Comparison of ENCODE assay signal across 8 cellular contexts in genomic region chr15:65133550-65134200, GRCh38. TPM values are rescaled to one million over a fixed set of nuclear protein-coding genes. Genes with fewer than 3 reads are reported as not detected.
DNase-seq lines count a peak whose midpoint lies in the region; ATAC-seq, FAIRE-seq and TF ChIP-seq lines count a peak whose summit lies in the region.

TSS of gene PDCD7 (minus strand) at chr15:65133808. CDS start at chr15:65133781, 27 bp downstream.

- H3K27me3 ChIP-seq in WERI-Rb-1 (ENCODE audit: insufficient read depth, low read depth, severe bottlenecking), result no peaks in the 10 kb centered on the region
- H3K27me3 ChIP-seq in mammary epithelial cell (ENCODE audit: insufficient read depth, low read length), result no peaks in the 10 kb centered on the region
- no peaks in the 10 kb centered on the region for H3K27me3 ChIP-seq in smooth muscle cell (ENCODE audit: low read depth)

- FAIRE-seq in A549 (lab: Jason Lieb, UNC), result peak; percentile 98

- DNase-seq in A549 (ENCODE audit: low read depth in 1 of 2, low spot score in 1 of 2) (peak; percentile 96 to 98), NCI-H2196 treated with DMSO at 0.1 percent for 48 hours (lab: John Stamatoyannopoulos, UW; ENCODE audit: unreplicated experiment) (peak; percentile 63), WERI-Rb-1 (peak; percentile 88), mammary epithelial cell (peak; percentile 85), iPS-NIHi7 (ENCODE audit: extremely low spot score) (peak; percentile 94), smooth muscle cell (lab: John Stamatoyannopoulos, UW; ENCODE audit: unreplicated experiment) (peak; percentile 22)

- BruUV-seq in mammary epithelial cell (replicated peaks; lab: Mats Ljungman, UMichigan), result TSS peak; percentile 74

- H3K4me3 ChIP-seq in A549, result peak within 1 kb of the TSS; percentile 81
- peak within 1 kb of the TSS; percentile 80 for H3K4me3 ChIP-seq in WERI-Rb-1 (ENCODE audit: low read depth, low read length)
- H3K4me3 ChIP-seq in mammary epithelial cell (replicated peaks in 1 of 3; ENCODE audit: insufficient read depth in 1 of 3, low read depth in 2 of 3, low read length in 3 of 3), result peak within 1 kb of the TSS; percentile 50 to 78 (median 73)
- H3K4me3 ChIP-seq in smooth muscle cell, result peak within 1 kb of the TSS; percentile 90

- in situ Hi-C loops in mammary epithelial cell (cut with MboI; ENCODE audit: low sequenced_read_pairs in 2 of 2), result no loop called here

- TF ChIP-seq CTCF in A549 (IDR thresholded peaks at IDR 0.05) (no peak), WERI-Rb-1 (IDR thresholded peaks at IDR 0.05; ENCODE audit: low read depth, low read length) (no peak), mammary epithelial cell (conservative IDR thresholded peaks at IDR 0.05 in 1 of 2, IDR thresholded peaks at IDR 0.05 in 1 of 2; ENCODE audit: extremely low read depth in 1 of 2, insufficient read depth in 1 of 2, low read depth in 1 of 2, low read length in 2 of 2) (no peak), smooth muscle cell (IDR thresholded peaks at IDR 0.05; ENCODE audit: borderline replicate concordance, insufficient read depth, poor library complexity, severe bottlenecking) (no peak)

- 2% methylated on average over 28 of the region's 45 CpGs for whole genome bisulfite sequencing in A549 (ENCODE audit: missing lambda C conversion rate)
- 2% methylated on average over 17 of the region's 45 CpGs for WGBS in mammary epithelial cell (ENCODE audit: low coverage, missing lambda C conversion rate)
- WGBS in smooth muscle cell (ENCODE audit: low lambda C conversion rate), result 5% methylated on average over 35 of the region's 45 CpGs

- intact Hi-C loops in mammary epithelial cell (cut with micrococcal nuclease), result loop anchor here (1.0 kb wide), 2 partner anchors 51 to 79 kb away; no protein-coding TSS in a partner anchor

- H2AFZ ChIP-seq in mammary epithelial cell (ENCODE audit: low read depth, low read length), result peak within 1 kb of the TSS; percentile 96
- H2AFZ ChIP-seq in smooth muscle cell (ENCODE audit: low read depth), result peak within 1 kb of the TSS; percentile 97

- H3K4me1 ChIP-seq in A549 (peaks cover 11% of the 10 kb centered on the region), mammary epithelial cell (ENCODE audit: insufficient read depth, low read length) (peaks cover 8% of the 10 kb centered on the region), smooth muscle cell (ENCODE audit: low read depth) (peaks cover 13% of the 10 kb centered on the region)

- TF ChIP-seq RAD21 in A549 (conservative IDR thresholded peaks at IDR 0.05 in 1 of 2, IDR thresholded peaks at IDR 0.05 in 1 of 2), result no peak

- dilution Hi-C loops in mammary epithelial cell (cut with HindIII; ENCODE audit: low sequenced_read_pairs), result loop anchor here (5.0 kb wide), 1 partner anchor 36 kb away; no protein-coding TSS in a partner anchor

- H3K9me3 ChIP-seq in A549, result peaks cover 20% of the 10 kb centered on the region
- peaks cover 8% of the 10 kb centered on the region for H3K9me3 ChIP-seq in WERI-Rb-1 (ENCODE audit: severe bottlenecking)
- H3K9me3 ChIP-seq in mammary epithelial cell (replicated peaks; ENCODE audit: insufficient read depth, low read length), result peaks cover 4% of the 10 kb centered on the region
- H3K9me3 ChIP-seq in smooth muscle cell (replicated peaks; ENCODE audit: low read depth), result no peaks in the 10 kb centered on the region

- H3K79me2 ChIP-seq in mammary epithelial cell (ENCODE audit: insufficient read depth, low read length), result peaks cover 40% of the 10 kb centered on the region
- peaks cover 42% of the 10 kb centered on the region for H3K79me2 ChIP-seq in smooth muscle cell (ENCODE audit: low read depth)

- H3K4me2 ChIP-seq in A549, result peak within 1 kb of the TSS; percentile 90
- H3K4me2 ChIP-seq in mammary epithelial cell (ENCODE audit: insufficient read depth, low read depth, low read length), result peak within 1 kb of the TSS; percentile 83
- peak within 1 kb of the TSS; percentile 89 for H3K4me2 ChIP-seq in smooth muscle cell

- H4K20me1 ChIP-seq in mammary epithelial cell (ENCODE audit: insufficient read depth, low read length) (no peaks in the 10 kb centered on the region), smooth muscle cell (ENCODE audit: low read depth) (peaks cover 37% of the 10 kb centered on the region)

- CTCF ChIA-PET in A549 (lab: Yijun Ruan, JAX) (interaction anchor here (0.8 to 1.2 kb wide), 4 partner anchors 15 to 251 kb away, joined by 3 read pairs; no protein-coding TSS in a partner anchor), mammary epithelial cell (lab: Charles Lee; ENCODE audit: low non-redundant PET) (no interaction called here)

- H3K36me3 ChIP-seq in WERI-Rb-1 (peaks cover 27% of the 10 kb centered on the region), mammary epithelial cell (ENCODE audit: insufficient read depth, low read length) (peaks cover 8% of the 10 kb centered on the region), smooth muscle cell (ENCODE audit: low read depth) (no peaks in the 10 kb centered on the region)

- peak; percentile 94 to 97 for ATAC-seq in A549
- ATAC-seq in GM18867 (IDR thresholded peaks at IDR 0.05; ENCODE audit: unreplicated experiment), result peak; percentile 82
- ATAC-seq in HG03108 (IDR thresholded peaks at IDR 0.05; ENCODE audit: unreplicated experiment), result peak; percentile 93

- H3K27ac ChIP-seq in A549, result peak within 1 kb of the TSS; percentile 78 to 86
- H3K27ac ChIP-seq in WERI-Rb-1, result peak within 1 kb of the TSS; percentile 87
- peak within 1 kb of the TSS; percentile 73 for H3K27ac ChIP-seq in mammary epithelial cell (ENCODE audit: insufficient read depth, low read depth, low read length)
- H3K27ac ChIP-seq in smooth muscle cell (ENCODE audit: low read depth), result peak within 1 kb of the TSS; percentile 53

- POLR2A ChIA-PET in A549 (lab: Yijun Ruan, JAX), result interaction anchor here (0.5 to 1.3 kb wide), 4 partner anchors 51 to 706 kb away, joined by 3 to 7 read pairs (median 4); partner anchors contain the start of genes CLPX and DPP8

- H3K9ac ChIP-seq in mammary epithelial cell (ENCODE audit: insufficient read depth, low read length) (peak within 1 kb of the TSS; percentile 72), smooth muscle cell (ENCODE audit: low read depth) (peak within 1 kb of the TSS; percentile 83)

- TF ChIP-seq EP300 in A549 (IDR thresholded peaks at IDR 0.05), result no peak

- peak; percentile 96 for TF ChIP-seq POLR2A in A549 (IDR thresholded peaks at IDR 0.05; ENCODE audit: low read length)

- H3F3A ChIP-seq in smooth muscle cell (ENCODE audit: low read depth), result no peaks in the 10 kb centered on the region

TF ChIP-seq in A549, 52 proteins besides CTCF, POLR2A, EP300 and RAD21 (continues in another document):
- TF ChIP-seq E2F6 (IDR thresholded peaks at IDR 0.05; ENCODE audit: borderline replicate concordance, low read depth) (peak; percentile 70), FOSB (CRISPR knock-in tag; IDR thresholded peaks at IDR 0.05) (no peak), MAX (IDR thresholded peaks at IDR 0.05) (peak; percentile 65; the same call in 1 of the 2 replicates), EHF (CRISPR knock-in tag; IDR thresholded peaks at IDR 0.05) (no peak), JUN (IDR thresholded peaks at IDR 0.05) (peak; percentile 85 to 95; a peak in 4 of 5 replicates), BHLHE40 (IDR thresholded peaks at IDR 0.05; ENCODE audit: low read depth, low read length) (no peak), CBX2 (IDR thresholded peaks at IDR 0.05; ENCODE audit: borderline replicate concordance, low read depth) (no peak), MYC (IDR thresholded peaks at IDR 0.05; ENCODE audit: borderline replicate concordance, low read length) (no peak), RCOR1 (IDR thresholded peaks at IDR 0.05; ENCODE audit: low read depth, low read length) (no peak), PHF8 (IDR thresholded peaks at IDR 0.05; ENCODE audit: borderline replicate concordance, low read depth) (peak; percentile 70; the same call in 1 of the 2 replicates), BCL3 (IDR thresholded peaks at IDR 0.05) (peak; percentile 95), FOXS1 (CRISPR knock-in tag; IDR thresholded peaks at IDR 0.05) (no peak)
- TF ChIP-seq, protein P1, sequence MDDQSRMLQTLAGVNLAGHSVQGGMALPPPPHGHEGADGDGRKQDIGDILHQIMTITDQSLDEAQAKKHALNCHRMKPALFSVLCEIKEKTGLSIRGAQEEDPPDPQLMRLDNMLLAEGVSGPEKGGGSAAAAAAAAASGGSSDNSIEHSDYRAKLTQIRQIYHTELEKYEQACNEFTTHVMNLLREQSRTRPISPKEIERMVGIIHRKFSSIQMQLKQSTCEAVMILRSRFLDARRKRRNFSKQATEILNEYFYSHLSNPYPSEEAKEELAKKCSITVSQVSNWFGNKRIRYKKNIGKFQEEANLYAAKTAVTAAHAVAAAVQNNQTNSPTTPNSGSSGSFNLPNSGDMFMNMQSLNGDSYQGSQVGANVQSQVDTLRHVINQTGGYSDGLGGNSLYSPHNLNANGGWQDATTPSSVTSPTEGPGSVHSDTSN (IDR thresholded peaks at IDR 0.05), result 0 out of 2 replicates have a peak, but pooled peaks have one; percentile 29

RNA-seq across cellular contexts. Expression of gene PDCD7, which starts in this region (rescaled TPM):
- polyA plus RNA-seq in A549 (2011; rRNA removed), result 20.4 and 23.7 TPM in 2 replicates
- 11.9 and 13.6 TPM in 2 replicates for polyA plus RNA-seq in A549 (2012; cell fraction: cytosol; rRNA removed)
- polyA plus RNA-seq in A549 (2012; cell fraction: nucleus; rRNA removed), result 7.2 and 10.3 TPM in 2 replicates
- 16.8 to 19.0 TPM (median 17.5 TPM) in 3 replicates for polyA plus RNA-seq in A549 (2017; fragmentation: RNase III; extraction: RNeasy Plus Mini Kit Qiagen cat#74134 plus additional on column Dnase treatment)
- 13.8 and 25.7 TPM in 2 replicates for polyA minus RNA-seq in A549 (2011; rRNA and poly(A)+ RNA removed)
- 10 to 100 TPM; 16.7 to 22.5 TPM for total RNA-seq in mammary epithelial cell
- polyA plus RNA-seq in mammary epithelial cell, result 13.8 TPM
- 11.4 TPM for polyA minus RNA-seq in mammary epithelial cell
- 13.4 and 14.3 TPM in 2 replicates for total RNA-seq in smooth muscle cell
- 10.4 and 11.6 TPM in 2 replicates for polyA plus RNA-seq in smooth muscle cell

Comparison
In these comparisons a context has a peak if more than half of its experiments do, and no peak if none do; other contexts are left out.
1. Peak in every context shown above with its lines: DNase-seq, ATAC-seq, H3K4me3 ChIP-seq and H3K27ac ChIP-seq.
2. DNase-seq: peak in every context shown above with its lines; median percentile 97 in A549; 94 in iPS-NIHi7; 88 in WERI-Rb-1; 85 in mammary epithelial cell; 63 in NCI-H2196 treated with DMSO at 0.1 percent for 48 hours; 22 in smooth muscle cell.